2 cellular contexts compared by ENCODE assay signal in the genomic region with DNA sequence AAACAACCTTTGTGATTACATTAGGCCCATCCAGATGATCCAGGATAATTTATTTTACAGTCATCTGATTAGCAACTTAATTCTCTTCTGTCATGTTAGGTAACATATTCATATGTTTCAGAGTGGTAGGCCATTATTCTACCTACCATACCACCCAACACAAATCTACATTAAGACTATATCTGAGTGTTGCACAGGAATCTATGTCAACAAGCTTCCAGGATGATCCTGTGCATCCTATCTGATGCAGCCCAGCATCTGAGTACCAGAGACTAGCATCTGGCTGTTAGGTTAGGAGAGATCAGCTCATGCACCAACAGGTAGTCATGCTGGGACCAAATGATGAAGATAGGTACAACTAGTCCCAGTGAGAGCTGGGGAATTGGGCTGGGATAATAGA.
TF ChIP-seq lines count a peak whose summit lies in the region.

No MANE protein-coding gene starts in this region.

TF ChIP-seq in HepG2, 621 proteins besides CTCF, POLR2A, EP300 and RAD21:
- no peak for TF ChIP-seq TCF12 (IDR thresholded peaks at IDR 0.05)
- no peak for TF ChIP-seq TCF12 (CRISPR knock-in tag; IDR thresholded peaks at IDR 0.05)

TF ChIP-seq in WTC11, 78 proteins besides CTCF, POLR2A, EP300 and RAD21:
- TF ChIP-seq ZNF671 (CRISPR knock-in tag; IDR thresholded peaks at IDR 0.05) (no peak), ZNF317 (CRISPR knock-in tag; IDR thresholded peaks at IDR 0.05; ENCODE audit: borderline replicate concordance, low read depth) (no peak), MYBL2 (CRISPR knock-in tag; IDR thresholded peaks at IDR 0.05) (no peak), TCF7 (CRISPR knock-in tag; IDR thresholded peaks at IDR 0.05; ENCODE audit: low read depth) (no peak), SP1 (CRISPR knock-in tag; conservative IDR thresholded peaks at IDR 0.05) (no peak), ZNF138 (CRISPR knock-in tag; conservative IDR thresholded peaks at IDR 0.05) (no peak), KAT7 (CRISPR knock-in tag; IDR thresholded peaks at IDR 0.05; ENCODE audit: borderline replicate concordance) (no peak), GRHL2 (CRISPR knock-in tag; IDR thresholded peaks at IDR 0.05; ENCODE audit: insufficient replicate concordance, severe bottlenecking) (no peak), ZNF121 (CRISPR knock-in tag; IDR thresholded peaks at IDR 0.05) (no peak), SMAD3 (CRISPR knock-in tag; IDR thresholded peaks at IDR 0.05; ENCODE audit: borderline replicate concordance) (no peak), SMAD4 (CRISPR knock-in tag; IDR thresholded peaks at IDR 0.05) (no peak)
- TF ChIP-seq, protein P1, sequence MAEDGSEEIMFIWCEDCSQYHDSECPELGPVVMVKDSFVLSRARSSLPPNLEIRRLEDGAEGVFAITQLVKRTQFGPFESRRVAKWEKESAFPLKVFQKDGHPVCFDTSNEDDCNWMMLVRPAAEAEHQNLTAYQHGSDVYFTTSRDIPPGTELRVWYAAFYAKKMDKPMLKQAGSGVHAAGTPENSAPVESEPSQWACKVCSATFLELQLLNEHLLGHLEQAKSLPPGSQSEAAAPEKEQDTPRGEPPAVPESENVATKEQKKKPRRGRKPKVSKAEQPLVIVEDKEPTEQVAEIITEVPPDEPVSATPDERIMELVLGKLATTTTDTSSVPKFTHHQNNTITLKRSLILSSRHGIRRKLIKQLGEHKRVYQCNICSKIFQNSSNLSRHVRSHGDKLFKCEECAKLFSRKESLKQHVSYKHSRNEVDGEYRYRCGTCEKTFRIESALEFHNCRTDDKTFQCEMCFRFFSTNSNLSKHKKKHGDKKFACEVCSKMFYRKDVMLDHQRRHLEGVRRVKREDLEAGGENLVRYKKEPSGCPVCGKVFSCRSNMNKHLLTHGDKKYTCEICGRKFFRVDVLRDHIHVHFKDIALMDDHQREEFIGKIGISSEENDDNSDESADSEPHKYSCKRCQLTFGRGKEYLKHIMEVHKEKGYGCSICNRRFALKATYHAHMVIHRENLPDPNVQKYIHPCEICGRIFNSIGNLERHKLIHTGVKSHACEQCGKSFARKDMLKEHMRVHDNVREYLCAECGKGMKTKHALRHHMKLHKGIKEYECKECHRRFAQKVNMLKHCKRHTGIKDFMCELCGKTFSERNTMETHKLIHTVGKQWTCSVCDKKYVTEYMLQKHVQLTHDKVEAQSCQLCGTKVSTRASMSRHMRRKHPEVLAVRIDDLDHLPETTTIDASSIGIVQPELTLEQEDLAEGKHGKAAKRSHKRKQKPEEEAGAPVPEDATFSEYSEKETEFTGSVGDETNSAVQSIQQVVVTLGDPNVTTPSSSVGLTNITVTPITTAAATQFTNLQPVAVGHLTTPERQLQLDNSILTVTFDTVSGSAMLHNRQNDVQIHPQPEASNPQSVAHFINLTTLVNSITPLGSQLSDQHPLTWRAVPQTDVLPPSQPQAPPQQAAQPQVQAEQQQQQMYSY (CRISPR knock-in tag; IDR thresholded peaks at IDR 0.05) = no peak
- TF ChIP-seq, protein P2, sequence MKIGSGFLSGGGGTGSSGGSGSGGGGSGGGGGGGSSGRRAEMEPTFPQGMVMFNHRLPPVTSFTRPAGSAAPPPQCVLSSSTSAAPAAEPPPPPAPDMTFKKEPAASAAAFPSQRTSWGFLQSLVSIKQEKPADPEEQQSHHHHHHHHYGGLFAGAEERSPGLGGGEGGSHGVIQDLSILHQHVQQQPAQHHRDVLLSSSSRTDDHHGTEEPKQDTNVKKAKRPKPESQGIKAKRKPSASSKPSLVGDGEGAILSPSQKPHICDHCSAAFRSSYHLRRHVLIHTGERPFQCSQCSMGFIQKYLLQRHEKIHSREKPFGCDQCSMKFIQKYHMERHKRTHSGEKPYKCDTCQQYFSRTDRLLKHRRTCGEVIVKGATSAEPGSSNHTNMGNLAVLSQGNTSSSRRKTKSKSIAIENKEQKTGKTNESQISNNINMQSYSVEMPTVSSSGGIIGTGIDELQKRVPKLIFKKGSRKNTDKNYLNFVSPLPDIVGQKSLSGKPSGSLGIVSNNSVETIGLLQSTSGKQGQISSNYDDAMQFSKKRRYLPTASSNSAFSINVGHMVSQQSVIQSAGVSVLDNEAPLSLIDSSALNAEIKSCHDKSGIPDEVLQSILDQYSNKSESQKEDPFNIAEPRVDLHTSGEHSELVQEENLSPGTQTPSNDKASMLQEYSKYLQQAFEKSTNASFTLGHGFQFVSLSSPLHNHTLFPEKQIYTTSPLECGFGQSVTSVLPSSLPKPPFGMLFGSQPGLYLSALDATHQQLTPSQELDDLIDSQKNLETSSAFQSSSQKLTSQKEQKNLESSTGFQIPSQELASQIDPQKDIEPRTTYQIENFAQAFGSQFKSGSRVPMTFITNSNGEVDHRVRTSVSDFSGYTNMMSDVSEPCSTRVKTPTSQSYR (CRISPR knock-in tag; IDR thresholded peaks at IDR 0.05) = no peak
- TF ChIP-seq, protein P3, sequence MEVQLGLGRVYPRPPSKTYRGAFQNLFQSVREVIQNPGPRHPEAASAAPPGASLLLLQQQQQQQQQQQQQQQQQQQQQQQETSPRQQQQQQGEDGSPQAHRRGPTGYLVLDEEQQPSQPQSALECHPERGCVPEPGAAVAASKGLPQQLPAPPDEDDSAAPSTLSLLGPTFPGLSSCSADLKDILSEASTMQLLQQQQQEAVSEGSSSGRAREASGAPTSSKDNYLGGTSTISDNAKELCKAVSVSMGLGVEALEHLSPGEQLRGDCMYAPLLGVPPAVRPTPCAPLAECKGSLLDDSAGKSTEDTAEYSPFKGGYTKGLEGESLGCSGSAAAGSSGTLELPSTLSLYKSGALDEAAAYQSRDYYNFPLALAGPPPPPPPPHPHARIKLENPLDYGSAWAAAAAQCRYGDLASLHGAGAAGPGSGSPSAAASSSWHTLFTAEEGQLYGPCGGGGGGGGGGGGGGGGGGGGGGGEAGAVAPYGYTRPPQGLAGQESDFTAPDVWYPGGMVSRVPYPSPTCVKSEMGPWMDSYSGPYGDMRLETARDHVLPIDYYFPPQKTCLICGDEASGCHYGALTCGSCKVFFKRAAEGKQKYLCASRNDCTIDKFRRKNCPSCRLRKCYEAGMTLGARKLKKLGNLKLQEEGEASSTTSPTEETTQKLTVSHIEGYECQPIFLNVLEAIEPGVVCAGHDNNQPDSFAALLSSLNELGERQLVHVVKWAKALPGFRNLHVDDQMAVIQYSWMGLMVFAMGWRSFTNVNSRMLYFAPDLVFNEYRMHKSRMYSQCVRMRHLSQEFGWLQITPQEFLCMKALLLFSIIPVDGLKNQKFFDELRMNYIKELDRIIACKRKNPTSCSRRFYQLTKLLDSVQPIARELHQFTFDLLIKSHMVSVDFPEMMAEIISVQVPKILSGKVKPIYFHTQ (CRISPR knock-in tag; IDR thresholded peaks at IDR 0.05) = no peak
- TF ChIP-seq, protein P4, sequence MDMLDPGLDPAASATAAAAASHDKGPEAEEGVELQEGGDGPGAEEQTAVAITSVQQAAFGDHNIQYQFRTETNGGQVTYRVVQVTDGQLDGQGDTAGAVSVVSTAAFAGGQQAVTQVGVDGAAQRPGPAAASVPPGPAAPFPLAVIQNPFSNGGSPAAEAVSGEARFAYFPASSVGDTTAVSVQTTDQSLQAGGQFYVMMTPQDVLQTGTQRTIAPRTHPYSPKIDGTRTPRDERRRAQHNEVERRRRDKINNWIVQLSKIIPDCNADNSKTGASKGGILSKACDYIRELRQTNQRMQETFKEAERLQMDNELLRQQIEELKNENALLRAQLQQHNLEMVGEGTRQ (CRISPR knock-in tag; IDR thresholded peaks at IDR 0.05) = no peak
- TF ChIP-seq, protein P5, sequence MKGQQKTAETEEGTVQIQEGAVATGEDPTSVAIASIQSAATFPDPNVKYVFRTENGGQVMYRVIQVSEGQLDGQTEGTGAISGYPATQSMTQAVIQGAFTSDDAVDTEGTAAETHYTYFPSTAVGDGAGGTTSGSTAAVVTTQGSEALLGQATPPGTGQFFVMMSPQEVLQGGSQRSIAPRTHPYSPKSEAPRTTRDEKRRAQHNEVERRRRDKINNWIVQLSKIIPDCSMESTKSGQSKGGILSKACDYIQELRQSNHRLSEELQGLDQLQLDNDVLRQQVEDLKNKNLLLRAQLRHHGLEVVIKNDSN (CRISPR knock-in tag; IDR thresholded peaks at IDR 0.05) = no peak
- TF ChIP-seq, protein P6, sequence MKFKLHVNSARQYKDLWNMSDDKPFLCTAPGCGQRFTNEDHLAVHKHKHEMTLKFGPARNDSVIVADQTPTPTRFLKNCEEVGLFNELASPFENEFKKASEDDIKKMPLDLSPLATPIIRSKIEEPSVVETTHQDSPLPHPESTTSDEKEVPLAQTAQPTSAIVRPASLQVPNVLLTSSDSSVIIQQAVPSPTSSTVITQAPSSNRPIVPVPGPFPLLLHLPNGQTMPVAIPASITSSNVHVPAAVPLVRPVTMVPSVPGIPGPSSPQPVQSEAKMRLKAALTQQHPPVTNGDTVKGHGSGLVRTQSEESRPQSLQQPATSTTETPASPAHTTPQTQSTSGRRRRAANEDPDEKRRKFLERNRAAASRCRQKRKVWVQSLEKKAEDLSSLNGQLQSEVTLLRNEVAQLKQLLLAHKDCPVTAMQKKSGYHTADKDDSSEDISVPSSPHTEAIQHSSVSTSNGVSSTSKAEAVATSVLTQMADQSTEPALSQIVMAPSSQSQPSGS (CRISPR knock-in tag; IDR thresholded peaks at IDR 0.05; ENCODE audit: borderline replicate concordance, low read depth) = no peak
